In genomic region chr3:97916576-97916975, GRCh38 we compare ENCODE assay signal across 26 cellular contexts.
"Had no signal": no experiment of that assay in that cellular context is flagged by ENCODE, and none has a peak within 500 bp of the region (broad histone marks: within the 10 kb centered on the region; RNA-seq: fewer than 3 reads in every experiment).

No MANE protein-coding gene starts in this region.

- ATAC-seq: activated CD4-positive, CD25-positive, alpha-beta regulatory T cell treated with anti-CD3 and anti-CD28 coated beads, Interleukin-2, amount 50 U/mL, for 24 hours; activated CD8-positive, alpha-beta T cell treated with anti-CD3 and anti-CD28 coated beads for 36 hours; activated T-cell treated with anti-CD3 and anti-CD28 coated beads, Interleukin-2, amount 50 U/mL, for 4 hours; activated T-helper 17 cell treated with anti-CD3 and anti-CD28 coated beads, Interleukin-2, amount 50 U/mL, for 72 hours; esophagus mucosa; T-helper 17 cell had no signal

- H3K27ac ChIP-seq: brain microvascular endothelial cell, coronary artery, dorsolateral prefrontal cortex, WERI-Rb-1 had no signal

- H3K4me3 ChIP-seq: coronary artery, dorsolateral prefrontal cortex had no signal

- H3K36me3 ChIP-seq: brain microvascular endothelial cell had no signal

- H3K27me3 ChIP-seq: brain microvascular endothelial cell, dorsolateral prefrontal cortex had no signal

- DNase-seq: activated B cell treated with CpG ODN at 0.5 μM for 24 hours; activated CD4-positive, alpha-beta T cell treated with anti-CD3 and anti-CD28 coated beads for 48 hours; activated CD4-positive, alpha-beta T cell treated with anti-CD3 and anti-CD28 coated beads, Interleukin-2, amount 50 U/mL, for 1 hour; activated CD4-positive, alpha-beta T cell treated with anti-CD3 and anti-CD28 coated beads, Interleukin-2, amount 50 U/mL, for 48 hours; activated CD8-positive, alpha-beta memory T cell treated with anti-CD3 and anti-CD28 coated beads for 24 hours; activated CD8-positive, alpha-beta T cell treated with anti-CD3 and anti-CD28 coated beads for 36 hours; activated effector memory CD4-positive, alpha-beta T cell treated with Interleukin-2 at 50 U/mL for 16 hours; activated gamma-delta T cell treated with Interleukin-2 at 50 U/mL for 16 hours; activated naive CD4-positive, alpha-beta T cell treated with anti-CD3 and anti-CD28 coated beads, Interleukin-2, amount 50 U/mL, for 16 hours; activated naive CD4-positive, alpha-beta T cell treated with Interleukin-2 at 50 U/mL for 16 hours; activated T-cell treated with anti-CD3 and anti-CD28 coated beads, Interleukin-2, amount 50 U/mL, for 4 hours; amniotic stem cell; anterior cingulate cortex; brain microvascular endothelial cell; dorsolateral prefrontal cortex; effector memory CD4-positive, alpha-beta T cell; endodermal cell; foreskin fibroblast; T-helper 1 cell; T-helper 17 cell; T1000; WERI-Rb-1 had no signal
